ENCODE assay signal across 8 cellular contexts in genomic region chr16:85554114-85554790, GRCh38. TPM values are rescaled to one million over a fixed set of nuclear protein-coding genes. Genes with fewer than 3 reads are reported as not detected.
DNase-seq lines count a peak whose midpoint lies in the region; ATAC-seq and TF ChIP-seq lines count a peak whose summit lies in the region.

No MANE protein-coding gene starts in this region.

- peak; percentile 39 for ATAC-seq in GM21381 (IDR thresholded peaks at IDR 0.05; ENCODE audit: unreplicated experiment)
- peak; percentile 65 for ATAC-seq in Right ventricle myocardium superior (ENCODE audit: poor library complexity)
- peak; percentile 68 to 84 for ATAC-seq in upper lobe of left lung (ENCODE audit: low FRiP score in 2 of 2)

- peak overlapping the region; percentile 97 for H3K4me3 Mint-ChIP-seq in activated naive CD8-positive, alpha-beta T cell

- H3K9me3 Mint-ChIP-seq in activated naive CD8-positive, alpha-beta T cell (ENCODE audit: low read depth), result no peaks in the 10 kb centered on the region

- no peak for TF ChIP-seq CTCF in upper lobe of left lung (IDR thresholded peaks at IDR 0.05)

- peak in 3 of 4 donors; percentile 41 to 71 (median 48) for TF ChIP-seq POLR2A in upper lobe of left lung (IDR thresholded peaks at IDR 0.05)

- peak; percentile 90 for DNase-seq in DMS 273 (lab: John Stamatoyannopoulos, UW; ENCODE audit: unreplicated experiment)
- peak; percentile 88 for DNase-seq in SK-N-DZ (ENCODE audit: low spot score)
- DNase-seq in Right ventricle myocardium superior, result peak; percentile 75
- peak; percentile 84 for DNase-seq in pons (ENCODE audit: low spot score)
- DNase-seq in upper lobe of left lung, result peak in 1 of 2 donors; percentile 89

- H3K36me3 ChIP-seq in HUES6 (ENCODE audit: control insufficient read depth, insufficient read depth, low read length), result no peaks in the 10 kb centered on the region
- H3K36me3 ChIP-seq in upper lobe of left lung, result no peaks in the 10 kb centered on the region

- H3K27ac ChIP-seq in HUES6 (ENCODE audit: low read depth, low read length), result no peak overlapping the region; the same call in 1 of the 2 replicates
- peak overlapping the region; percentile 89 to 96 (median 94) for H3K27ac ChIP-seq in upper lobe of left lung

- H3K4me3 ChIP-seq in HUES6 (ENCODE audit: low read depth, low read length), result peak overlapping the region; percentile 83
- peak overlapping the region; percentile 74 to 90 (median 86) for H3K4me3 ChIP-seq in upper lobe of left lung

- no peak for TF ChIP-seq EP300 in upper lobe of left lung (IDR thresholded peaks at IDR 0.05)

- no peaks in the 10 kb centered on the region for H3K9me3 ChIP-seq in HUES6 (ENCODE audit: control insufficient read depth, insufficient read depth, low read depth, low read length)
- H3K9me3 ChIP-seq in upper lobe of left lung, result no peaks in the 10 kb centered on the region

- intact Hi-C loops in Right ventricle myocardium superior (cut with DNase I), result no loop called here

- H3K9ac ChIP-seq in HUES6 (ENCODE audit: low read length), result peak overlapping the region; percentile 70

- H3K27ac Mint-ChIP-seq in activated naive CD8-positive, alpha-beta T cell, result peak overlapping the region; percentile 99

- H3K4me1 ChIP-seq in HUES6 (ENCODE audit: control insufficient read depth, insufficient read depth, low read length) (peaks cover 39% of the 10 kb centered on the region), upper lobe of left lung (peaks cover 27 to 57% (median 38%) of the 10 kb centered on the region in 4 donors)

- H3K4me1 Mint-ChIP-seq in activated naive CD8-positive, alpha-beta T cell (ENCODE audit: low read depth), result peaks cover 41% of the 10 kb centered on the region

- WGBS in upper lobe of left lung, 2 donors, result 0% methylated on average over 26 to 30 of the region's 35 CpGs

- no peaks in the 10 kb centered on the region for H3K27me3 Mint-ChIP-seq in activated naive CD8-positive, alpha-beta T cell

- no peaks in the 10 kb centered on the region for H3K36me3 Mint-ChIP-seq in activated naive CD8-positive, alpha-beta T cell

- H3K27me3 ChIP-seq in HUES6 (ENCODE audit: control insufficient read depth, insufficient read depth, low read length), result no peaks in the 10 kb centered on the region; the same call in 1 of the 2 replicates
- no peaks in the 10 kb centered on the region for H3K27me3 ChIP-seq in upper lobe of left lung

RNA-seq across cellular contexts. Expression of gene GSE1, which starts 58.9 kb away (rescaled TPM):
- 51.5 and 62.6 TPM in 2 replicates for polyA plus RNA-seq in SK-N-DZ (2014; cell fraction: cytosol; rRNA removed)
- 114 and 225 TPM in 2 replicates for polyA plus RNA-seq in SK-N-DZ (2014; cell fraction: nucleus; rRNA removed)
- total RNA-seq in Right ventricle myocardium superior (30.3 TPM), upper lobe of left lung (100 to 1,000 TPM in 2 of 6 donors, 10 to 100 TPM in 4; 80.2 to 332 (median 90.8) TPM)
